Comparison of ENCODE assay signal across 8 cellular contexts in the genomic region with DNA sequence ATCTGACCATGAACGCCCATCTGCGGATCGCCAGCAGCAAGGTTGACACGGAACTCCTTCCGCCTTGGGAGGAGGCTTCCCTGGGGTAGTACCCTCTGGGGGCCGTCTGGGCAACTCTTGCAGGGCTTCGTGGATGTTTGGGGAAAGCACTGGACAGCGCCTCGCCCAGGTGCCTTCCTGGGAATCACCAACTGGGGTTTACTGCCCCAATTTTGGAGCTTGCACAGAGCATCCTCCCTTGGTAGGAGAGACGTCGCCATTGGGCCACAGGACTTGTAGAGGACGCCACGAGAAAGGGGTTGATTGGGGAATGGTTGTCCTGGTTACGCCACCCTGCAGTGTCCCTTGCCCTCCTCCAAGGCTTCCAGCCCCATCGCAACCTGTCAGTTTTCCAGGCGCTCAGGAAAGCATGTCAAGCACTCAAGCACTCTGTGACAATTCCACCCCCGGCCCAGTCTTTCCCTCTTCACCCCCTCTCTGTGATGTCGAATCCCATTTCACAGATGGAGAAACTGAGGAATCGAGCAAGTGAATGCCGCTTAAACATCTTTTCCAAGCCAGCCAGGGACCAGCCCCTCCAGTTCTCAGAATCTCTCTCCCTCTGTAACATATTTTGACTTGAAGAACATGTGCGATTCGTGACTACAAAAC. TPM values are rescaled to one million over a fixed set of nuclear protein-coding genes. Genes with fewer than 3 reads are reported as not detected.
DNase-seq lines count a peak whose midpoint lies in the region; ATAC-seq and TF ChIP-seq lines count a peak whose summit lies in the region.

No MANE protein-coding gene starts in this region.

- peak in 1 of 2 donors; percentile 13 for ATAC-seq in left cardiac atrium
- ATAC-seq in GM21786 (IDR thresholded peaks at IDR 0.05; ENCODE audit: unreplicated experiment), result no peak

- intact Hi-C loops in cardiac septum (cut with DNase I) (loop anchor here (2.0 kb wide), 1 partner anchor 35 kb away; no protein-coding TSS in a partner anchor), left cardiac atrium (cut with DNase I) (loop anchor here in 1 of 2 donors (2.0 kb wide), 1 partner anchor 35 kb away; no protein-coding TSS in a partner anchor)
- intact Hi-C loops in activated T-helper 1 cell treated with anti-CD3 and anti-CD28 coated beads, Interleukin-12 subunit alpha, Interleukin-12 subunit beta, Interleukin-2, Interleukin-4 antibody, amounts not matched to agents 30 ng/mL and 10 ng/mL and 1 ng/mL, durations not matched to agents 14 hours and 24 hours and 36 hours (cut with micrococcal nuclease), result loop anchor here (1.0 to 10.0 kb wide), 3 partner anchors 283 to 1465 kb away; partner anchors contain the start of genes HSD17B12 and PHF21A

- peak overlapping the region; percentile 88 for H3K27ac ChIP-seq in cardiac muscle cell

- no peaks in the 10 kb centered on the region for H3K36me3 ChIP-seq in cardiac muscle cell

- H3K4me3 Mint-ChIP-seq in activated T-helper 1 cell treated with anti-CD3 and anti-CD28 coated beads, Interleukin-12 subunit alpha, Interleukin-12 subunit beta, Interleukin-2, Interleukin-4 antibody, amounts not matched to agents 30 ng/mL and 10 ng/mL and 1 ng/mL, durations not matched to agents 14 hours and 24 hours and 36 hours, result peak overlapping the region; percentile 80
- peak overlapping the region; percentile 88 for H3K4me3 Mint-ChIP-seq in progenitor cell of endocrine pancreas (ENCODE audit: low read depth)

- H3K9me3 ChIP-seq in cardiac muscle cell (ENCODE audit: low read depth), result no peaks in the 10 kb centered on the region

- H3K9me3 Mint-ChIP-seq in activated T-helper 1 cell treated with anti-CD3 and anti-CD28 coated beads, Interleukin-12 subunit alpha, Interleukin-12 subunit beta, Interleukin-2, Interleukin-4 antibody, amounts not matched to agents 30 ng/mL and 10 ng/mL and 1 ng/mL, durations not matched to agents 14 hours and 24 hours and 36 hours, result peaks cover 12% of the 10 kb centered on the region
- H3K9me3 Mint-ChIP-seq in progenitor cell of endocrine pancreas (ENCODE audit: low read depth), result no peaks in the 10 kb centered on the region

- DNase-seq in cardiac muscle cell (ENCODE audit: low read depth in 1 of 2, low spot score in 1 of 2), result peak; percentile 45 to 70
- no peak for DNase-seq in cardiac septum (ENCODE audit: low spot score)
- no peak for DNase-seq in activated T-helper 1 cell treated with anti-CD3 and anti-CD28 coated beads, Interleukin-12 subunit alpha, Interleukin-12 subunit beta, Interleukin-2, Interleukin-4 antibody, amounts not matched to agents 30 ng/mL and 10 ng/mL and 1 ng/mL, durations not matched to agents 14 hours and 24 hours and 36 hours (ENCODE audit: low spot score)
- peak; percentile 58 for DNase-seq in left cardiac atrium
- no peak for DNase-seq in progenitor cell of endocrine pancreas (ENCODE audit: low spot score, unreplicated experiment)
- no peak for DNase-seq in NCI-H1092 (lab: John Stamatoyannopoulos, UW)
- DNase-seq in NCI-H187 (lab: John Stamatoyannopoulos, UW), result no peak

- H3K27ac Mint-ChIP-seq in activated T-helper 1 cell treated with anti-CD3 and anti-CD28 coated beads, Interleukin-12 subunit alpha, Interleukin-12 subunit beta, Interleukin-2, Interleukin-4 antibody, amounts not matched to agents 30 ng/mL and 10 ng/mL and 1 ng/mL, durations not matched to agents 14 hours and 24 hours and 36 hours, result no peak overlapping the region
- H3K27ac Mint-ChIP-seq in progenitor cell of endocrine pancreas, result peak overlapping the region; percentile 97

- peak overlapping the region; percentile 70 for H3K4me3 ChIP-seq in cardiac muscle cell

- no peak for TF ChIP-seq CTCF in cardiac muscle cell (IDR thresholded peaks at IDR 0.05; ENCODE audit: low read depth, low read length)
- TF ChIP-seq CTCF in progenitor cell of endocrine pancreas (IDR thresholded peaks at IDR 0.05; ENCODE audit: unreplicated experiment), result no peak

- H3K36me3 Mint-ChIP-seq in activated T-helper 1 cell treated with anti-CD3 and anti-CD28 coated beads, Interleukin-12 subunit alpha, Interleukin-12 subunit beta, Interleukin-2, Interleukin-4 antibody, amounts not matched to agents 30 ng/mL and 10 ng/mL and 1 ng/mL, durations not matched to agents 14 hours and 24 hours and 36 hours (ENCODE audit: low read depth), result no peaks in the 10 kb centered on the region
- H3K36me3 Mint-ChIP-seq in progenitor cell of endocrine pancreas (ENCODE audit: insufficient read depth), result no peaks in the 10 kb centered on the region

- peaks cover 42% of the 10 kb centered on the region for H3K27me3 ChIP-seq in cardiac muscle cell

- H3K4me1 ChIP-seq in cardiac muscle cell (ENCODE audit: low read depth), result peaks cover 5% of the 10 kb centered on the region

- H3K4me1 Mint-ChIP-seq in activated T-helper 1 cell treated with anti-CD3 and anti-CD28 coated beads, Interleukin-12 subunit alpha, Interleukin-12 subunit beta, Interleukin-2, Interleukin-4 antibody, amounts not matched to agents 30 ng/mL and 10 ng/mL and 1 ng/mL, durations not matched to agents 14 hours and 24 hours and 36 hours (ENCODE audit: low read depth), result peaks cover 25% of the 10 kb centered on the region
- H3K4me1 Mint-ChIP-seq in progenitor cell of endocrine pancreas (ENCODE audit: low read depth), result peaks cover 23% of the 10 kb centered on the region

- H3K27me3 Mint-ChIP-seq in activated T-helper 1 cell treated with anti-CD3 and anti-CD28 coated beads, Interleukin-12 subunit alpha, Interleukin-12 subunit beta, Interleukin-2, Interleukin-4 antibody, amounts not matched to agents 30 ng/mL and 10 ng/mL and 1 ng/mL, durations not matched to agents 14 hours and 24 hours and 36 hours (ENCODE audit: insufficient read depth), result peaks cover 45% of the 10 kb centered on the region
- peaks cover 54% of the 10 kb centered on the region for H3K27me3 Mint-ChIP-seq in progenitor cell of endocrine pancreas

RNA-seq across cellular contexts. Expression of gene PRDM11, which starts 0.9 kb away (rescaled TPM):
- 15.9 and 20.5 TPM in 2 replicates for total RNA-seq in cardiac muscle cell
- 11.3 and 11.8 TPM in 2 replicates for polyA plus RNA-seq in cardiac muscle cell
- total RNA-seq in cardiac septum, result 20.7 TPM
- total RNA-seq in activated T-helper 1 cell treated with anti-CD3 and anti-CD28 coated beads, Interleukin-12 subunit alpha, Interleukin-12 subunit beta, Interleukin-2, Interleukin-4 antibody, amounts not matched to agents 30 ng/mL and 10 ng/mL and 1 ng/mL, durations not matched to agents 14 hours and 24 hours and 36 hours, result 1.3 and 2.2 TPM in 2 replicates
- 10 to 100 TPM; 16.1 to 16.3 TPM for total RNA-seq in left cardiac atrium
- total RNA-seq in progenitor cell of endocrine pancreas, result 23.7 and 27.1 TPM in 2 replicates

Comparison
In these comparisons a context has a peak if more than half of its experiments do, and no peak if none do; other contexts are left out.
1. DNase-seq: peak in cardiac muscle cell (2 of 2) and left cardiac atrium (single experiment); none in cardiac septum (single experiment), activated T-helper 1 cell treated with anti-CD3 and anti-CD28 coated beads, Interleukin-12 subunit alpha, Interleukin-12 subunit beta, Interleukin-2, Interleukin-4 antibody, amounts not matched to agents 30 ng/mL and 10 ng/mL and 1 ng/mL, durations not matched to agents 14 hours and 24 hours and 36 hours (single experiment), progenitor cell of endocrine pancreas (single experiment), NCI-H1092 (single experiment) and NCI-H187 (0 of 2).